In genomic region chr12:6943719-6944380, GRCh38 we compare ENCODE assay signal across 8 cellular contexts. TPM values are rescaled to one million over a fixed set of nuclear protein-coding genes. Genes with fewer than 3 reads are reported as not detected.
DNase-seq lines count a peak whose midpoint lies in the region; TF ChIP-seq lines count a peak whose summit lies in the region.

C12orf57 (plus strand) TSS chr12:6944022; CDS start chr12:6944122, 100 bp downstream.
RNU7-1 (plus strand) TSS chr12:6943816.

- H3K4me1 ChIP-seq in H9 (ENCODE audit: insufficient read depth, low read length) (0 out of 2 replicates have a peak, but pooled peaks cover 4% of the 10 kb centered on the region), Loucy (ENCODE audit: insufficient read depth, low read length, poor library complexity, severe bottlenecking) (peaks cover 32% of the 10 kb centered on the region), neuronal stem cell (ENCODE audit: control insufficient read depth in 2 of 2, insufficient read depth in 1 of 2, low read depth in 1 of 2, low read length in 2 of 2) (peaks cover 7 to 11% of the 10 kb centered on the region in 2 donors)

- H3K9ac ChIP-seq in H9 (ENCODE audit: extremely low read depth, insufficient read length, low read length) (peak within 1 kb of the TSS; percentile 98), Loucy (ENCODE audit: low read depth, low read length, poor library complexity, severe bottlenecking) (peak within 1 kb of the TSS; percentile 99), neuronal stem cell (ENCODE audit: low read depth, low read length, poor library complexity) (peak within 1 kb of the TSS; percentile 97)

- H2AFZ ChIP-seq in H9 (ENCODE audit: low read length) (no peak within 1 kb of the TSS), Loucy (ENCODE audit: low read length) (peak within 1 kb of the TSS; percentile 44; the same call in 1 of the 2 replicates), neuronal stem cell (ENCODE audit: low read length) (peak within 1 kb of the TSS; percentile 85)

- H2BK20ac ChIP-seq in H9 (ENCODE audit: low read depth, low read length, poor library complexity, severe bottlenecking): no peak within 1 kb of the TSS

- H3K23ac ChIP-seq in H9 (ENCODE audit: insufficient read length, low read depth, low read length) (no peak within 1 kb of the TSS), neuronal stem cell (ENCODE audit: low read depth, low read length, poor library complexity) (peak within 1 kb of the TSS; percentile 95)

- H3K79me2 ChIP-seq in H9 (ENCODE audit: insufficient read depth, low read length) (no peaks in the 10 kb centered on the region), Loucy (ENCODE audit: insufficient read depth, low read length) (peaks cover 25% of the 10 kb centered on the region)

- H3K36me3 Mint-ChIP-seq in H9 (ENCODE audit: insufficient read depth in 1 of 3, low read depth in 3 of 3) (peaks cover 17 to 41% (median 29%) of the 10 kb centered on the region in 3 experiments), type B pancreatic cell (peaks cover 17% of the 10 kb centered on the region)

- H4K8ac ChIP-seq in H9 (replicated peaks; ENCODE audit: insufficient read length, low read depth, low read length) (peak within 1 kb of the TSS; percentile 23), neuronal stem cell (ENCODE audit: low read depth, low read length) (peak within 1 kb of the TSS; percentile 99)

- peak within 1 kb of the TSS; percentile 63 for H3K56ac ChIP-seq in H9 (ENCODE audit: insufficient read length, low read depth, low read length)

- H3K36me3 ChIP-seq in Loucy (ENCODE audit: insufficient read depth, low read length) (no peaks in the 10 kb centered on the region), neuronal stem cell (replicated peaks in 1 of 2; ENCODE audit: control insufficient read depth in 2 of 2, insufficient read depth in 2 of 2, low read length in 2 of 2) (peaks cover 26 to 59% of the 10 kb centered on the region in 2 donors)

- H2BK12ac ChIP-seq in H9 (ENCODE audit: insufficient read length, low read depth, low read length) (no peak within 1 kb of the TSS), neuronal stem cell (ENCODE audit: low read length) (peak within 1 kb of the TSS; percentile 75)

- H2BK120ac ChIP-seq in H9 (ENCODE audit: low read depth, low read length, poor library complexity, severe bottlenecking): peak within 1 kb of the TSS; percentile 44
- peak within 1 kb of the TSS; percentile 19 for H2BK120ac ChIP-seq in neuronal stem cell (ENCODE audit: low read depth, low read length)

- no peak for TF ChIP-seq CTCF in H9 (conservative IDR thresholded peaks at IDR 0.05)
- no peak for TF ChIP-seq CTCF in Loucy (conservative IDR thresholded peaks at IDR 0.05; ENCODE audit: low read length)
- no peak for TF ChIP-seq CTCF in fibroblast of villous mesenchyme (IDR thresholded peaks at IDR 0.05; ENCODE audit: insufficient read depth, low read depth, low read length)
- no peak for TF ChIP-seq CTCF in type B pancreatic cell (conservative IDR thresholded peaks at IDR 0.05)

- H3K4ac ChIP-seq in H9 (ENCODE audit: low read depth, low read length) (peak within 1 kb of the TSS; percentile 18; the same call in 1 of the 2 replicates), neuronal stem cell (ENCODE audit: low read length) (peak within 1 kb of the TSS; percentile 91)

- H3F3A ChIP-seq in Loucy (ENCODE audit: low read depth): peaks cover 12% of the 10 kb centered on the region

- H3K79me1 ChIP-seq in H9 (ENCODE audit: insufficient read depth, low read depth, low read length, poor library complexity, severe bottlenecking): no peaks in the 10 kb centered on the region
- peaks cover 7% of the 10 kb centered on the region for H3K79me1 ChIP-seq in neuronal stem cell (ENCODE audit: low read depth, low read length)

- H3K27me3 ChIP-seq in H9 (ENCODE audit: insufficient read depth, low read length) (no peaks in the 10 kb centered on the region), Loucy (ENCODE audit: insufficient read depth, low read length, poor library complexity, severe bottlenecking) (no peaks in the 10 kb centered on the region), neuronal stem cell (ENCODE audit: control insufficient read depth in 3 of 3, insufficient read depth in 3 of 3, low read depth in 1 of 3, low read length in 3 of 3) (no peaks in the 10 kb centered on the region)

- H3K14ac ChIP-seq in H9 (ENCODE audit: insufficient read depth, low read length) (peak within 1 kb of the TSS; percentile 99), neuronal stem cell (ENCODE audit: low read length) (peak within 1 kb of the TSS; percentile 79)

- H3T11ph ChIP-seq in H9 (ENCODE audit: low read length): peak within 1 kb of the TSS; percentile 60

- DNase-seq in GDM1 (lab: John Stamatoyannopoulos, UW) (peak; percentile 84), H9 (peak; percentile 97), RPMI8226 (peak; percentile 86), fibroblast of villous mesenchyme (ENCODE audit: low read depth) (peak; percentile 87), neuronal stem cell (ENCODE audit: low spot score) (peak; percentile 76), type B pancreatic cell (ENCODE audit: extremely low spot score, unreplicated experiment) (no peak)
- peak; percentile 81 for DNase-seq in activated naive CD4-positive, alpha-beta T cell treated with Interleukin-2 at 50 U/mL for 16 hours

- H4K91ac ChIP-seq in H9 (ENCODE audit: insufficient read length, low read depth, low read length) (no peak within 1 kb of the TSS), neuronal stem cell (ENCODE audit: low read depth, low read length, poor library complexity) (peak within 1 kb of the TSS; percentile 100)

- H3K9me3 Mint-ChIP-seq in H9: no peaks in the 10 kb centered on the region; a peak in 2 of 5 replicates
- H3K9me3 Mint-ChIP-seq in type B pancreatic cell: no peaks in the 10 kb centered on the region

- H3K4me1 Mint-ChIP-seq in H9: peaks cover 37 to 43% of the 10 kb centered on the region in 2 experiments
- peaks cover 8% of the 10 kb centered on the region for H3K4me1 Mint-ChIP-seq in type B pancreatic cell (ENCODE audit: unreplicated experiment)

- H2AK5ac ChIP-seq in H9 (ENCODE audit: insufficient read length, low read length) (no peak within 1 kb of the TSS), neuronal stem cell (ENCODE audit: low read depth, low read length) (peak within 1 kb of the TSS; percentile 94)

- peak within 1 kb of the TSS; percentile 98 to 100 (median 100) for H3K27ac Mint-ChIP-seq in H9
- peak within 1 kb of the TSS; percentile 99 for H3K27ac Mint-ChIP-seq in type B pancreatic cell

- peak within 1 kb of the TSS; percentile 93 to 94 for H3K4me3 Mint-ChIP-seq in H9
- peak within 1 kb of the TSS; percentile 98 for H3K4me3 Mint-ChIP-seq in type B pancreatic cell

- H3K27ac ChIP-seq in H9 (ENCODE audit: insufficient read length, low read depth, low read length): peak within 1 kb of the TSS; percentile 96
- peak within 1 kb of the TSS; percentile 92 for H3K27ac ChIP-seq in neuronal stem cell (replicated peaks; ENCODE audit: low read length)

- H2BK15ac ChIP-seq in H9 (ENCODE audit: low read depth, low read length): no peak within 1 kb of the TSS
- peak within 1 kb of the TSS; percentile 26 for H2BK15ac ChIP-seq in neuronal stem cell (ENCODE audit: low read length)

- H3K4me2 ChIP-seq in H9 (ENCODE audit: insufficient read depth, insufficient read length, low read length) (peak within 1 kb of the TSS; percentile 96), Loucy (ENCODE audit: low read depth, low read length, poor library complexity, severe bottlenecking) (peak within 1 kb of the TSS; percentile 91), neuronal stem cell (ENCODE audit: insufficient read depth, low read length, poor library complexity, severe bottlenecking) (peak within 1 kb of the TSS; percentile 98)

- H3K9me3 ChIP-seq in H9 (ENCODE audit: control insufficient read depth, low read depth, low read length) (no peaks in the 10 kb centered on the region), Loucy (ENCODE audit: insufficient read depth, low read depth, low read length) (no peaks in the 10 kb centered on the region), neuronal stem cell (replicated peaks in 1 of 2; ENCODE audit: control insufficient read depth in 2 of 2, insufficient read depth in 1 of 2, low read depth in 1 of 2, low read length in 2 of 2) (no peaks in the 10 kb centered on the region)

- H4K5ac ChIP-seq in H9 (ENCODE audit: insufficient read length, low read depth, low read length): peak within 1 kb of the TSS; percentile 79

- H4K20me1 ChIP-seq in H9 (ENCODE audit: control insufficient read depth, insufficient read depth, insufficient read length): no peaks in the 10 kb centered on the region
- H4K20me1 ChIP-seq in Loucy (ENCODE audit: insufficient read depth, low read length, poor library complexity, severe bottlenecking): peaks cover 6% of the 10 kb centered on the region

- peaks cover 16% of the 10 kb centered on the region for H3K23me2 ChIP-seq in H9 (ENCODE audit: insufficient read length, low read depth, low read length, poor library complexity, severe bottlenecking)

- WGBS in H9 (ENCODE audit: extremely low coverage, insufficient read length, low lambda C conversion rate): no CpG with 5 or more reads among the region's 31 CpGs
- no CpG with 5 or more reads among the region's 31 CpGs for WGBS in neuronal stem cell (ENCODE audit: extremely low coverage in 2 of 2, insufficient read length in 2 of 2, insufficient replicate concordance in 1 of 2), 2 donors

- H3K27me3 Mint-ChIP-seq in H9 (ENCODE audit: low read depth) (peaks cover 2% of the 10 kb centered on the region; the same call in 1 of the 2 replicates), type B pancreatic cell (peaks cover 9% of the 10 kb centered on the region)

- H3K18ac ChIP-seq in H9 (ENCODE audit: insufficient read length, low read depth, low read length) (peak within 1 kb of the TSS; percentile 98), neuronal stem cell (ENCODE audit: low read length) (peak within 1 kb of the TSS; percentile 97)

- H2BK5ac ChIP-seq in H9 (ENCODE audit: insufficient read length, low read length): peak within 1 kb of the TSS; percentile 96
- H2BK5ac ChIP-seq in neuronal stem cell (ENCODE audit: low read length): peak within 1 kb of the TSS; percentile 95

- H3K4me3 ChIP-seq in Loucy (ENCODE audit: low read length, poor library complexity, severe bottlenecking): peak within 1 kb of the TSS; percentile 89
- H3K4me3 ChIP-seq in fibroblast of villous mesenchyme (ENCODE audit: low read depth, low read length): peak within 1 kb of the TSS; percentile 76
- H3K4me3 ChIP-seq in neuronal stem cell (ENCODE audit: low read length in 2 of 2): peak within 1 kb of the TSS; percentile 86 to 92

- H3K9me2 ChIP-seq in Loucy (replicated peaks; ENCODE audit: low read depth, low read length): no peaks in the 10 kb centered on the region

RNA-seq across cellular contexts. Expression of gene C12orf57, which starts in this region (rescaled TPM):
- total RNA-seq in H9 (2021): 195 TPM in 2 replicates
- total RNA-seq in fibroblast of villous mesenchyme: 94.7 and 96.7 TPM in 2 replicates
- 511 TPM for polyA plus RNA-seq in neuronal stem cell (2013, experiment 1 of 2)
- 489 TPM for polyA plus RNA-seq in neuronal stem cell (2013, experiment 2 of 2)
- 220 and 275 TPM in 2 replicates for total RNA-seq in type B pancreatic cell (ENCODE audit: low replicate concordance)

RNA-seq across cellular contexts. Expression of gene RNU7-1, which starts in this region (rescaled TPM):
- total RNA-seq in H9 (2021) (not detected in 2 replicates), fibroblast of villous mesenchyme (not detected in 2 replicates), type B pancreatic cell (ENCODE audit: low replicate concordance) (not detected in 2 replicates)
- polyA plus RNA-seq in neuronal stem cell (2013, experiment 1 of 2): not detected
- not detected for polyA plus RNA-seq in neuronal stem cell (2013, experiment 2 of 2)
